8 cellular contexts compared by ENCODE assay signal in genomic region chr10:69801094-69801433, GRCh38. TPM values are rescaled to one million over a fixed set of nuclear protein-coding genes. Genes with fewer than 3 reads are reported as not detected.
A peak's percentile ranks its signal among the peaks of the same experiment; 100 is the strongest.
DNase-seq lines count a peak whose midpoint lies in the region; ATAC-seq and TF ChIP-seq lines count a peak whose summit lies in the region.

No MANE protein-coding gene starts in this region.

- no peaks in the 10 kb centered on the region for H3K9me3 ChIP-seq in gastrocnemius medialis

- H3K4me1 ChIP-seq in gastrocnemius medialis = peaks cover 10 to 12% of the 10 kb centered on the region in 2 donors

- H3K27me3 Mint-ChIP-seq in activated T-helper 1 cell treated with anti-CD3 and anti-CD28 coated beads, Interleukin-12 subunit alpha, Interleukin-12 subunit beta, Interleukin-2, Interleukin-4 antibody, amounts not matched to agents 30 ng/mL and 10 ng/mL and 1 ng/mL, durations not matched to agents 14 hours and 24 hours and 36 hours (ENCODE audit: insufficient read depth) = peaks cover 55% of the 10 kb centered on the region

- DNase-seq in NCI-H2107 (lab: John Stamatoyannopoulos, UW) (peak; percentile 19), NCI-H2107 treated with DMSO at 0.1 percent for 48 hours (lab: John Stamatoyannopoulos, UW; ENCODE audit: unreplicated experiment) (no peak), NCI-H1694 treated with DMSO at 0.1 percent for 48 hours (lab: John Stamatoyannopoulos, UW) (peak; percentile 11), left cardiac atrium (peak; percentile 63), gastrocnemius medialis (peak; percentile 35 to 62)
- DNase-seq in activated T-helper 1 cell treated with anti-CD3 and anti-CD28 coated beads, Interleukin-12 subunit alpha, Interleukin-12 subunit beta, Interleukin-2, Interleukin-4 antibody, amounts not matched to agents 30 ng/mL and 10 ng/mL and 1 ng/mL, durations not matched to agents 14 hours and 24 hours and 36 hours (ENCODE audit: low spot score) = no peak
- DNase-seq in activated CD4-positive, CD25-positive, alpha-beta regulatory T cell (lab: John Stamatoyannopoulos, UW) = no peak

- H3K4me1 Mint-ChIP-seq in activated T-helper 1 cell treated with anti-CD3 and anti-CD28 coated beads, Interleukin-12 subunit alpha, Interleukin-12 subunit beta, Interleukin-2, Interleukin-4 antibody, amounts not matched to agents 30 ng/mL and 10 ng/mL and 1 ng/mL, durations not matched to agents 14 hours and 24 hours and 36 hours (ENCODE audit: low read depth) = no peaks in the 10 kb centered on the region

- intact Hi-C loops in activated T-helper 1 cell treated with anti-CD3 and anti-CD28 coated beads, Interleukin-12 subunit alpha, Interleukin-12 subunit beta, Interleukin-2, Interleukin-4 antibody, amounts not matched to agents 30 ng/mL and 10 ng/mL and 1 ng/mL, durations not matched to agents 14 hours and 24 hours and 36 hours (cut with micrococcal nuclease) = loop anchor here (2.0 kb wide), 1 partner anchor 156 kb away; no protein-coding TSS in a partner anchor
- intact Hi-C loops in left cardiac atrium (cut with DNase I) = loop anchor here (5.0 to 10.0 kb wide), 4 partner anchors 69 to 156 kb away; no protein-coding TSS in a partner anchor
- intact Hi-C loops in gastrocnemius medialis (cut with DNase I; ENCODE audit: low total_unique reads) = loop anchor here (1.0 to 10.0 kb wide), 5 partner anchors 46 to 296 kb away; no protein-coding TSS in a partner anchor

- peak overlapping the region; percentile 68 to 89 (median 82) for H3K27ac ChIP-seq in gastrocnemius medialis

- no peaks in the 10 kb centered on the region for H3K9me3 Mint-ChIP-seq in activated T-helper 1 cell treated with anti-CD3 and anti-CD28 coated beads, Interleukin-12 subunit alpha, Interleukin-12 subunit beta, Interleukin-2, Interleukin-4 antibody, amounts not matched to agents 30 ng/mL and 10 ng/mL and 1 ng/mL, durations not matched to agents 14 hours and 24 hours and 36 hours

- peak; percentile 33 to 74 (median 68) for TF ChIP-seq CTCF in gastrocnemius medialis (IDR thresholded peaks at IDR 0.05 in 4 of 5, conservative IDR thresholded peaks at IDR 0.05 in 1 of 5)

- peak overlapping the region; percentile 55 to 69 (median 64) for H3K4me3 ChIP-seq in gastrocnemius medialis

- peaks cover 2% of the 10 kb centered on the region for H3K36me3 Mint-ChIP-seq in activated T-helper 1 cell treated with anti-CD3 and anti-CD28 coated beads, Interleukin-12 subunit alpha, Interleukin-12 subunit beta, Interleukin-2, Interleukin-4 antibody, amounts not matched to agents 30 ng/mL and 10 ng/mL and 1 ng/mL, durations not matched to agents 14 hours and 24 hours and 36 hours (ENCODE audit: low read depth)

- no peaks in the 10 kb centered on the region for H3K36me3 ChIP-seq in gastrocnemius medialis

- ATAC-seq in left cardiac atrium (peak; percentile 45 to 52), gastrocnemius medialis (peak; percentile 66 to 76), GM21423 (IDR thresholded peaks at IDR 0.05; ENCODE audit: unreplicated experiment) (no peak)

- no peaks in the 10 kb centered on the region for H3K27me3 ChIP-seq in gastrocnemius medialis

- peak overlapping the region; percentile 1 for H3K4me3 Mint-ChIP-seq in activated T-helper 1 cell treated with anti-CD3 and anti-CD28 coated beads, Interleukin-12 subunit alpha, Interleukin-12 subunit beta, Interleukin-2, Interleukin-4 antibody, amounts not matched to agents 30 ng/mL and 10 ng/mL and 1 ng/mL, durations not matched to agents 14 hours and 24 hours and 36 hours

- no peak overlapping the region for H3K27ac Mint-ChIP-seq in activated T-helper 1 cell treated with anti-CD3 and anti-CD28 coated beads, Interleukin-12 subunit alpha, Interleukin-12 subunit beta, Interleukin-2, Interleukin-4 antibody, amounts not matched to agents 30 ng/mL and 10 ng/mL and 1 ng/mL, durations not matched to agents 14 hours and 24 hours and 36 hours

- in situ Hi-C loops in gastrocnemius medialis (cut with MboI; ENCODE audit: low sequenced_read_pairs in 4 of 4) = no loop called here

- no peak for TF ChIP-seq POLR2A in gastrocnemius medialis (IDR thresholded peaks at IDR 0.05)

RNA-seq across cellular contexts. Expression of gene COL13A1, which starts 0.6 kb away (rescaled TPM):
- not detected in 2 replicates for total RNA-seq in activated T-helper 1 cell treated with anti-CD3 and anti-CD28 coated beads, Interleukin-12 subunit alpha, Interleukin-12 subunit beta, Interleukin-2, Interleukin-4 antibody, amounts not matched to agents 30 ng/mL and 10 ng/mL and 1 ng/mL, durations not matched to agents 14 hours and 24 hours and 36 hours
- 1 to 10 TPM; 3.8 to 6.7 TPM for total RNA-seq in left cardiac atrium
- total RNA-seq in gastrocnemius medialis = 1 to 10 TPM in 3 of 4 donors, under 1 TPM in 1; 0.19 to 6.9 (median 2.4) TPM

Comparison
In these comparisons a context has a peak if more than half of its experiments do, and no peak if none do; other contexts are left out.
1. DNase-seq: peak in NCI-H2107 (single experiment), NCI-H1694 treated with DMSO at 0.1 percent for 48 hours (single experiment), left cardiac atrium (single experiment) and gastrocnemius medialis (2 of 2); none in NCI-H2107 treated with DMSO at 0.1 percent for 48 hours (single experiment), activated T-helper 1 cell treated with anti-CD3 and anti-CD28 coated beads, Interleukin-12 subunit alpha, Interleukin-12 subunit beta, Interleukin-2, Interleukin-4 antibody, amounts not matched to agents 30 ng/mL and 10 ng/mL and 1 ng/mL, durations not matched to agents 14 hours and 24 hours and 36 hours (single experiment) and activated CD4-positive, CD25-positive, alpha-beta regulatory T cell (0 of 4).